ENCODE assay signal across 8 cellular contexts in the genomic region with DNA sequence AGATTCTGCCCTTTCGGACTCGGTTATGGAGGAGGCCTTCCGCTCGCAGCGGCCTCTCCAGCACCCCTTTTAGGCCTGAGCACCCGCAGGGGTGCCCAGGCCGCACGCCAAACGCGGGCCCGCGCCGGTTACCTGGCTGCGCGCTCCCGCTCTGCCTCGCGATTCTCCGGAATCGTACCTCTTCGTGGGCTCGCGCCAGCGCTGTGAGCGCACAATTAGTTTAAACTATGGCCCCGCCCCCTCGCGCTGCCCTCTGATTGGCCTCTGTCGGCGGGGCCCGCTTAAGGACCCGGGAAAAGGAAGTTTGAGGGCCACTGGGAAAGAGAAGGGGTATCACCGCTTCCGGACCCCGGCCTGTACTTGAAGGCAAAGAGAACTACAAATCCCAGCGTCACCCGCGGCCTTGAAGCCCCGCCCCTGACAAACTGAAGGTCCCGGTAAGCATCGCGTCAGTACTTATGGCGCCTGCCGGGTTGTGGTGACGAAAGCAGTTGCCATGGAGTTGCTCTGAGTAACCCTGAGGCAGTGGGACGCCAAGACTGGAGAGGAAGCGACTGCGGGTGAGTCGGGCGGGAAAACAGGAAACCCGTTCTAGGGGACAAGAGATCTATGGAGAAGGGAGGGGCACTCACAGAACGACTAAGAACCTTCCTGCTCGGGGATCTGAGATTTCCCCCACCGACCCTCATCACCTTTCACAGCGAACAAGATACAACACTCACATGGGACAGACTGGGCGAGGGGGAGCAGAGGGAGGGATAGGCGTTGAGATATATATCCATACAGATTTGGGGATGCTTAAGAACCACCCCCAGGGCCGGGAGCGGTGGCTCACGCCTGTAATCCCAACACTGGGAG.
DNase-seq lines count a peak whose midpoint lies in the region; ATAC-seq and FAIRE-seq lines count a peak whose summit lies in the region.

Gene LRRC51, plus strand, starts transcription at position 525 of the 858 bp plus-strand sequence. CDS start 8,234 bp downstream, outside the sequence.
Gene NUMA1, minus strand, starts transcription at position 217 of the 858 bp plus-strand sequence. CDS start 44,599 bp downstream, outside the sequence.

- no peaks in the 10 kb centered on the region for H3K27me3 ChIP-seq in BLaER1

- ATAC-seq in GM19324 (IDR thresholded peaks at IDR 0.05; ENCODE audit: low FRiP score, unreplicated experiment) (peak; percentile 96), HG03460 (IDR thresholded peaks at IDR 0.05; ENCODE audit: unreplicated experiment) (peak; percentile 91)

- peaks cover 36% of the 10 kb centered on the region for H4K20me1 ChIP-seq in BLaER1

- H3K9me3 ChIP-seq in BLaER1 = no peaks in the 10 kb centered on the region

- FAIRE-seq in colon (lab: Jason Lieb, UNC) = peak; percentile 76

- H3K4me1 ChIP-seq in BLaER1 = peaks cover 46% of the 10 kb centered on the region

- DNase-seq in NCI-H524 treated with DMSO at 0.1 percent for 48 hours (lab: John Stamatoyannopoulos, UW) (peak; percentile 99), kidney tubule cell (ENCODE audit: low spot score) (peak; percentile 100)
- peak; percentile 99 for DNase-seq in activated CD4-positive, alpha-beta T cell treated with anti-CD3 and anti-CD28 coated beads for 48 hours
- DNase-seq in stimulated activated CD4-positive, alpha-beta T cell treated with anti-CD3 and anti-CD28 coated beads, Interleukin-1b, Interleukin-23, amount 100 ng/mL, for 1 hour (ENCODE audit: low read depth in 2 of 2) = peak; percentile 95 to 97

- peak within 1 kb of the TSS; percentile 81 for H3K4me3 ChIP-seq in BLaER1

- peak within 1 kb of the TSS; percentile 83 for H3K27ac ChIP-seq in BLaER1

- peaks cover 12% of the 10 kb centered on the region for H3K36me3 ChIP-seq in BLaER1

- H3K4me2 ChIP-seq in BLaER1 = peak within 1 kb of the TSS; percentile 91

- H3K9ac ChIP-seq in BLaER1 = peak within 1 kb of the TSS; percentile 86

Comparison
In these comparisons a context has a peak if more than half of its experiments do, and no peak if none do; other contexts are left out.
1. Peak in every context shown above with its lines: DNase-seq, ATAC-seq, H3K4me3 ChIP-seq and H3K27ac ChIP-seq.